ENCODE assay signal across 37 cellular contexts in genomic region chr5:59682542-59682941, GRCh38.
"Had no signal": no experiment of that assay in that cellular context is flagged by ENCODE, and none has a peak within 500 bp of the region (broad histone marks: within the 10 kb centered on the region; RNA-seq: fewer than 3 reads in every experiment).

No MANE protein-coding gene starts in this region.

- FAIRE-seq: bronchial epithelial cell, TTC549 had no signal

- DNase-seq: activated CD4-positive, alpha-beta memory T cell treated with anti-CD3 and anti-CD28 coated beads, Interleukin-2, amount 10 ng/mL, durations not matched to agents 7 days and 5 days; activated CD4-positive, alpha-beta T cell treated with anti-CD3 and anti-CD28 coated beads for 1 hour; activated CD4-positive, alpha-beta T cell treated with anti-CD3 and anti-CD28 coated beads for 36 hours; activated CD4-positive, alpha-beta T cell treated with anti-CD3 and anti-CD28 coated beads for 48 hours; activated CD4-positive, alpha-beta T cell treated with anti-CD3 and anti-CD28 coated beads, Interleukin-2, amount 10 ng/mL, durations not matched to agents 7 days and 5 days; activated CD4-positive, alpha-beta T cell treated with anti-CD3 and anti-CD28 coated beads, Interleukin-2, amount 50 U/mL, for 48 hours; activated CD4-positive, CD25-positive, alpha-beta regulatory T cell; activated CD8-positive, alpha-beta memory T cell treated with anti-CD3 and anti-CD28 coated beads for 24 hours; activated CD8-positive, alpha-beta memory T cell treated with anti-CD3 and anti-CD28 coated beads, Interleukin-2, amount 10 ng/mL, durations not matched to agents 7 days and 5 days; activated CD8-positive, alpha-beta memory T cell treated with anti-CD3 and anti-CD28 coated beads, Interleukin-2, amount 50 U/mL, for 48 hours; activated CD8-positive, alpha-beta T cell treated with anti-CD3 and anti-CD28 coated beads, Interleukin-2, amount 10 ng/mL, durations not matched to agents 7 days and 5 days; activated effector memory CD4-positive, alpha-beta T cell treated with Interleukin-2 at 50 U/mL for 16 hours; activated gamma-delta T cell; activated naive CD4-positive, alpha-beta T cell treated with anti-CD3 and anti-CD28 coated beads, Interleukin-2, amount 10 ng/mL, durations not matched to agents 7 days and 5 days; activated naive CD4-positive, alpha-beta T cell treated with Interleukin-2 at 50 U/mL for 16 hours; activated naive CD8-positive, alpha-beta T cell treated with anti-CD3 and anti-CD28 coated beads, Interleukin-2, amount 10 ng/mL, durations not matched to agents 7 days and 5 days; activated naive CD8-positive, alpha-beta T cell treated with anti-CD3 and anti-CD28 coated beads, Interleukin-2, amount 50 U/mL, for 24 hours; activated T-cell treated with anti-CD3 and anti-CD28 coated beads, Interleukin-2, amount 50 U/mL, for 24 hours; activated T-cell treated with anti-CD3 and anti-CD28 coated beads, Interleukin-2, amount 50 U/mL, for 48 hours; amygdala; anterior cingulate cortex; caudate nucleus; cerebellar nuclear complex; T-cell; T-helper 17 cell had no signal

- H3K4me1 Mint-ChIP-seq: activated CD4-positive, alpha-beta memory T cell treated with anti-CD3 and anti-CD28 coated beads, Interleukin-2, amount 10 ng/mL, durations not matched to agents 7 days and 5 days; activated CD4-positive, alpha-beta T cell treated with anti-CD3 and anti-CD28 coated beads for 36 hours; activated CD4-positive, alpha-beta T cell treated with anti-CD3 and anti-CD28 coated beads, Interleukin-2, amount 10 ng/mL, durations not matched to agents 7 days and 5 days; activated CD8-positive, alpha-beta memory T cell treated with anti-CD3 and anti-CD28 coated beads, Interleukin-2, amount 10 ng/mL, durations not matched to agents 7 days and 5 days; activated naive CD4-positive, alpha-beta T cell treated with anti-CD3 and anti-CD28 coated beads, Interleukin-2, amount 10 ng/mL, durations not matched to agents 7 days and 5 days; activated naive CD4-positive, alpha-beta T cell treated with anti-CD3 and anti-CD28 coated beads, Interleukin-2, amount 50 U/mL, for 24 hours; activated naive CD8-positive, alpha-beta T cell treated with anti-CD3 and anti-CD28 coated beads, Interleukin-2, amount 10 ng/mL, durations not matched to agents 7 days and 5 days; activated naive CD8-positive, alpha-beta T cell treated with anti-CD3 and anti-CD28 coated beads, Interleukin-2, amount 50 U/mL, for 24 hours; central memory CD8-positive, alpha-beta T cell; T-cell; T-helper 17 cell had no signal

- H3K9me3 ChIP-seq: ascending aorta had no signal

- H3K27me3 Mint-ChIP-seq: activated CD4-positive, alpha-beta T cell treated with anti-CD3 and anti-CD28 coated beads for 36 hours; activated naive CD4-positive, alpha-beta T cell treated with anti-CD3 and anti-CD28 coated beads, Interleukin-2, amount 10 ng/mL, durations not matched to agents 7 days and 5 days; activated naive CD8-positive, alpha-beta T cell treated with anti-CD3 and anti-CD28 coated beads, Interleukin-2, amount 50 U/mL, for 24 hours; brain; central memory CD8-positive, alpha-beta T cell had no signal

- H3K27ac Mint-ChIP-seq: activated CD4-positive, alpha-beta memory T cell treated with anti-CD3 and anti-CD28 coated beads, Interleukin-2, amount 10 ng/mL, durations not matched to agents 7 days and 5 days; activated CD4-positive, alpha-beta T cell treated with anti-CD3 and anti-CD28 coated beads for 36 hours; activated CD4-positive, alpha-beta T cell treated with anti-CD3 and anti-CD28 coated beads, Interleukin-2, amount 10 ng/mL, durations not matched to agents 7 days and 5 days; activated CD8-positive, alpha-beta memory T cell treated with anti-CD3 and anti-CD28 coated beads, Interleukin-2, amount 10 ng/mL, durations not matched to agents 7 days and 5 days; activated CD8-positive, alpha-beta T cell treated with anti-CD3 and anti-CD28 coated beads, Interleukin-2, amount 10 ng/mL, durations not matched to agents 7 days and 5 days; activated naive CD4-positive, alpha-beta T cell treated with anti-CD3 and anti-CD28 coated beads, Interleukin-2, amount 10 ng/mL, durations not matched to agents 7 days and 5 days; activated naive CD4-positive, alpha-beta T cell treated with anti-CD3 and anti-CD28 coated beads, Interleukin-2, amount 50 U/mL, for 24 hours; activated naive CD8-positive, alpha-beta T cell; activated naive CD8-positive, alpha-beta T cell treated with anti-CD3 and anti-CD28 coated beads, Interleukin-2, amount 10 ng/mL, durations not matched to agents 7 days and 5 days; activated naive CD8-positive, alpha-beta T cell treated with anti-CD3 and anti-CD28 coated beads, Interleukin-2, amount 50 U/mL, for 24 hours; activated T-cell treated with anti-CD3 and anti-CD28 coated beads, Interleukin-2, amount 50 U/mL, for 24 hours; activated T-helper 2 cell treated with anti-CD3 and anti-CD28 coated beads, Interferon-gamma antibody, Interleukin-2, Interleukin-4, amounts not matched to agents 10 μg/mL and 5 μg/mL and 100 μg/mL, durations not matched to agents 14 hours and 24 hours and 36 hours; brain; T-cell; T-helper 17 cell; WTC11 had no signal

- H3K27ac ChIP-seq: ascending aorta, cardiac muscle cell, VCaP had no signal

- H3K36me3 Mint-ChIP-seq: activated CD8-positive, alpha-beta memory T cell treated with anti-CD3 and anti-CD28 coated beads, Interleukin-2, amount 10 ng/mL, durations not matched to agents 7 days and 5 days; activated naive CD4-positive, alpha-beta T cell treated with anti-CD3 and anti-CD28 coated beads, Interleukin-2, amount 10 ng/mL, durations not matched to agents 7 days and 5 days; activated naive CD4-positive, alpha-beta T cell treated with anti-CD3 and anti-CD28 coated beads, Interleukin-2, amount 50 U/mL, for 24 hours; activated naive CD8-positive, alpha-beta T cell; activated naive CD8-positive, alpha-beta T cell treated with anti-CD3 and anti-CD28 coated beads, Interleukin-2, amount 10 ng/mL, durations not matched to agents 7 days and 5 days; brain; T-cell; WTC11 had no signal

- H3K36me3 ChIP-seq: cardiac muscle cell had no signal

- H3K4me3 ChIP-seq: ascending aorta, cardiac muscle cell had no signal

- H3K27me3 ChIP-seq: ascending aorta, cardiac muscle cell had no signal

- H3K9me3 Mint-ChIP-seq: activated CD4-positive, alpha-beta memory T cell treated with anti-CD3 and anti-CD28 coated beads, Interleukin-2, amount 10 ng/mL, durations not matched to agents 7 days and 5 days; activated CD4-positive, alpha-beta T cell treated with anti-CD3 and anti-CD28 coated beads, Interleukin-2, amount 10 ng/mL, durations not matched to agents 7 days and 5 days; activated naive CD4-positive, alpha-beta T cell treated with anti-CD3 and anti-CD28 coated beads, Interleukin-2, amount 10 ng/mL, durations not matched to agents 7 days and 5 days; activated naive CD4-positive, alpha-beta T cell treated with anti-CD3 and anti-CD28 coated beads, Interleukin-2, amount 50 U/mL, for 24 hours; activated naive CD8-positive, alpha-beta T cell treated with anti-CD3 and anti-CD28 coated beads, Interleukin-2, amount 10 ng/mL, durations not matched to agents 7 days and 5 days; activated naive CD8-positive, alpha-beta T cell treated with anti-CD3 and anti-CD28 coated beads, Interleukin-2, amount 50 U/mL, for 24 hours; activated T-cell treated with anti-CD3 and anti-CD28 coated beads, Interleukin-2, amount 50 U/mL, for 24 hours; activated T-helper 2 cell treated with anti-CD3 and anti-CD28 coated beads, Interferon-gamma antibody, Interleukin-2, Interleukin-4, amounts not matched to agents 10 μg/mL and 5 μg/mL and 100 μg/mL, durations not matched to agents 14 hours and 24 hours and 36 hours; central memory CD8-positive, alpha-beta T cell; T-cell had no signal

- ATAC-seq: activated CD4-positive, alpha-beta T cell treated with anti-CD3 and anti-CD28 coated beads for 36 hours; activated CD4-positive, CD25-positive, alpha-beta regulatory T cell treated with anti-CD3 and anti-CD28 coated beads, Interleukin-2, amount 50 U/mL, for 24 hours; activated CD8-positive, alpha-beta memory T cell treated with anti-CD3 and anti-CD28 coated beads, Interleukin-2, amount 10 ng/mL, durations not matched to agents 7 days and 5 days; activated CD8-positive, alpha-beta T cell treated with anti-CD3 and anti-CD28 coated beads, Interleukin-2, amount 10 ng/mL, durations not matched to agents 7 days and 5 days; activated naive CD8-positive, alpha-beta T cell treated with anti-CD3 and anti-CD28 coated beads, Interleukin-2, amount 50 U/mL, for 24 hours; T-cell; T-helper 17 cell; WTC11 had no signal

- H3K4me1 ChIP-seq: ascending aorta had no signal

- H3K4me3 Mint-ChIP-seq: activated CD4-positive, alpha-beta memory T cell treated with anti-CD3 and anti-CD28 coated beads, Interleukin-2, amount 10 ng/mL, durations not matched to agents 7 days and 5 days; activated CD4-positive, alpha-beta T cell treated with anti-CD3 and anti-CD28 coated beads for 36 hours; activated CD4-positive, alpha-beta T cell treated with anti-CD3 and anti-CD28 coated beads, Interleukin-2, amount 10 ng/mL, durations not matched to agents 7 days and 5 days; activated CD8-positive, alpha-beta memory T cell treated with anti-CD3 and anti-CD28 coated beads, Interleukin-2, amount 10 ng/mL, durations not matched to agents 7 days and 5 days; activated CD8-positive, alpha-beta T cell treated with anti-CD3 and anti-CD28 coated beads, Interleukin-2, amount 10 ng/mL, durations not matched to agents 7 days and 5 days; activated naive CD4-positive, alpha-beta T cell treated with anti-CD3 and anti-CD28 coated beads, Interleukin-2, amount 10 ng/mL, durations not matched to agents 7 days and 5 days; activated naive CD4-positive, alpha-beta T cell treated with anti-CD3 and anti-CD28 coated beads, Interleukin-2, amount 50 U/mL, for 24 hours; activated naive CD8-positive, alpha-beta T cell; activated naive CD8-positive, alpha-beta T cell treated with anti-CD3 and anti-CD28 coated beads, Interleukin-2, amount 10 ng/mL, durations not matched to agents 7 days and 5 days; activated naive CD8-positive, alpha-beta T cell treated with anti-CD3 and anti-CD28 coated beads, Interleukin-2, amount 50 U/mL, for 24 hours; activated T-cell treated with anti-CD3 and anti-CD28 coated beads, Interleukin-2, amount 50 U/mL, for 24 hours; brain; central memory CD8-positive, alpha-beta T cell; T-cell; T-helper 17 cell; WTC11 had no signal
